In genomic region chr15:101244039-101244781, GRCh38 we compare ENCODE assay signal across 1 cellular context.
TF ChIP-seq lines count a peak whose summit lies in the region.

No MANE protein-coding gene starts in this region.

TF ChIP-seq in GM12878, 131 proteins besides CTCF, POLR2A, EP300 and RAD21:
- TF ChIP-seq ZNF207 (IDR thresholded peaks at IDR 0.05; ENCODE audit: borderline replicate concordance) = no peak
- no peak for TF ChIP-seq RBBP5 (conservative IDR thresholded peaks at IDR 0.05)
- TF ChIP-seq WRNIP1 (IDR thresholded peaks at IDR 0.05; ENCODE audit: borderline replicate concordance, low read depth, low read length) = no peak
- TF ChIP-seq PML (IDR thresholded peaks at IDR 0.05; ENCODE audit: low read length) = no peak
- TF ChIP-seq, protein P1, sequence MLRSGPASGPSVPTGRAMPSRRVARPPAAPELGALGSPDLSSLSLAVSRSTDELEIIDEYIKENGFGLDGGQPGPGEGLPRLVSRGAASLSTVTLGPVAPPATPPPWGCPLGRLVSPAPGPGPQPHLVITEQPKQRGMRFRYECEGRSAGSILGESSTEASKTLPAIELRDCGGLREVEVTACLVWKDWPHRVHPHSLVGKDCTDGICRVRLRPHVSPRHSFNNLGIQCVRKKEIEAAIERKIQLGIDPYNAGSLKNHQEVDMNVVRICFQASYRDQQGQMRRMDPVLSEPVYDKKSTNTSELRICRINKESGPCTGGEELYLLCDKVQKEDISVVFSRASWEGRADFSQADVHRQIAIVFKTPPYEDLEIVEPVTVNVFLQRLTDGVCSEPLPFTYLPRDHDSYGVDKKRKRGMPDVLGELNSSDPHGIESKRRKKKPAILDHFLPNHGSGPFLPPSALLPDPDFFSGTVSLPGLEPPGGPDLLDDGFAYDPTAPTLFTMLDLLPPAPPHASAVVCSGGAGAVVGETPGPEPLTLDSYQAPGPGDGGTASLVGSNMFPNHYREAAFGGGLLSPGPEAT (IDR thresholded peaks at IDR 0.05; ENCODE audit: low read depth) = no peak
- TF ChIP-seq EZH2 (IDR thresholded peaks at IDR 0.05; ENCODE audit: borderline replicate concordance, control insufficient read depth, low read depth, low read length) = no peak
- TF ChIP-seq ZNF217 (IDR thresholded peaks at IDR 0.05) = no peak
- no peak for TF ChIP-seq ZNF24 (IDR thresholded peaks at IDR 0.05)
- TF ChIP-seq, protein P2, sequence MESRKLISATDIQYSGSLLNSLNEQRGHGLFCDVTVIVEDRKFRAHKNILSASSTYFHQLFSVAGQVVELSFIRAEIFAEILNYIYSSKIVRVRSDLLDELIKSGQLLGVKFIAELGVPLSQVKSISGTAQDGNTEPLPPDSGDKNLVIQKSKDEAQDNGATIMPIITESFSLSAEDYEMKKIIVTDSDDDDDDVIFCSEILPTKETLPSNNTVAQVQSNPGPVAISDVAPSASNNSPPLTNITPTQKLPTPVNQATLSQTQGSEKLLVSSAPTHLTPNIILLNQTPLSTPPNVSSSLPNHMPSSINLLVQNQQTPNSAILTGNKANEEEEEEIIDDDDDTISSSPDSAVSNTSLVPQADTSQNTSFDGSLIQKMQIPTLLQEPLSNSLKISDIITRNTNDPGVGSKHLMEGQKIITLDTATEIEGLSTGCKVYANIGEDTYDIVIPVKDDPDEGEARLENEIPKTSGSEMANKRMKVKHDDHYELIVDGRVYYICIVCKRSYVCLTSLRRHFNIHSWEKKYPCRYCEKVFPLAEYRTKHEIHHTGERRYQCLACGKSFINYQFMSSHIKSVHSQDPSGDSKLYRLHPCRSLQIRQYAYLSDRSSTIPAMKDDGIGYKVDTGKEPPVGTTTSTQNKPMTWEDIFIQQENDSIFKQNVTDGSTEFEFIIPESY (IDR thresholded peaks at IDR 0.05) = no peak
- TF ChIP-seq, protein P3, sequence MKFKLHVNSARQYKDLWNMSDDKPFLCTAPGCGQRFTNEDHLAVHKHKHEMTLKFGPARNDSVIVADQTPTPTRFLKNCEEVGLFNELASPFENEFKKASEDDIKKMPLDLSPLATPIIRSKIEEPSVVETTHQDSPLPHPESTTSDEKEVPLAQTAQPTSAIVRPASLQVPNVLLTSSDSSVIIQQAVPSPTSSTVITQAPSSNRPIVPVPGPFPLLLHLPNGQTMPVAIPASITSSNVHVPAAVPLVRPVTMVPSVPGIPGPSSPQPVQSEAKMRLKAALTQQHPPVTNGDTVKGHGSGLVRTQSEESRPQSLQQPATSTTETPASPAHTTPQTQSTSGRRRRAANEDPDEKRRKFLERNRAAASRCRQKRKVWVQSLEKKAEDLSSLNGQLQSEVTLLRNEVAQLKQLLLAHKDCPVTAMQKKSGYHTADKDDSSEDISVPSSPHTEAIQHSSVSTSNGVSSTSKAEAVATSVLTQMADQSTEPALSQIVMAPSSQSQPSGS (IDR thresholded peaks at IDR 0.05; ENCODE audit: low read length) = no peak
- no peak for TF ChIP-seq SMAD1 (IDR thresholded peaks at IDR 0.05; ENCODE audit: low read depth, partially characterized antibody)
- no peak for TF ChIP-seq SMARCA5 (IDR thresholded peaks at IDR 0.05)
- TF ChIP-seq MEF2A (IDR thresholded peaks at IDR 0.05; ENCODE audit: insufficient read depth, low read depth, low read length) = no peak
- TF ChIP-seq NR2C1 (IDR thresholded peaks at IDR 0.05) = no peak
- no peak for TF ChIP-seq TCF12 (IDR thresholded peaks at IDR 0.05; ENCODE audit: low read depth, low read length)
- TF ChIP-seq, protein P4, sequence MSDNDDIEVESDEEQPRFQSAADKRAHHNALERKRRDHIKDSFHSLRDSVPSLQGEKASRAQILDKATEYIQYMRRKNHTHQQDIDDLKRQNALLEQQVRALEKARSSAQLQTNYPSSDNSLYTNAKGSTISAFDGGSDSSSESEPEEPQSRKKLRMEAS (IDR thresholded peaks at IDR 0.05; ENCODE audit: low read depth, low read length) = no peak
- TF ChIP-seq, protein P5, sequence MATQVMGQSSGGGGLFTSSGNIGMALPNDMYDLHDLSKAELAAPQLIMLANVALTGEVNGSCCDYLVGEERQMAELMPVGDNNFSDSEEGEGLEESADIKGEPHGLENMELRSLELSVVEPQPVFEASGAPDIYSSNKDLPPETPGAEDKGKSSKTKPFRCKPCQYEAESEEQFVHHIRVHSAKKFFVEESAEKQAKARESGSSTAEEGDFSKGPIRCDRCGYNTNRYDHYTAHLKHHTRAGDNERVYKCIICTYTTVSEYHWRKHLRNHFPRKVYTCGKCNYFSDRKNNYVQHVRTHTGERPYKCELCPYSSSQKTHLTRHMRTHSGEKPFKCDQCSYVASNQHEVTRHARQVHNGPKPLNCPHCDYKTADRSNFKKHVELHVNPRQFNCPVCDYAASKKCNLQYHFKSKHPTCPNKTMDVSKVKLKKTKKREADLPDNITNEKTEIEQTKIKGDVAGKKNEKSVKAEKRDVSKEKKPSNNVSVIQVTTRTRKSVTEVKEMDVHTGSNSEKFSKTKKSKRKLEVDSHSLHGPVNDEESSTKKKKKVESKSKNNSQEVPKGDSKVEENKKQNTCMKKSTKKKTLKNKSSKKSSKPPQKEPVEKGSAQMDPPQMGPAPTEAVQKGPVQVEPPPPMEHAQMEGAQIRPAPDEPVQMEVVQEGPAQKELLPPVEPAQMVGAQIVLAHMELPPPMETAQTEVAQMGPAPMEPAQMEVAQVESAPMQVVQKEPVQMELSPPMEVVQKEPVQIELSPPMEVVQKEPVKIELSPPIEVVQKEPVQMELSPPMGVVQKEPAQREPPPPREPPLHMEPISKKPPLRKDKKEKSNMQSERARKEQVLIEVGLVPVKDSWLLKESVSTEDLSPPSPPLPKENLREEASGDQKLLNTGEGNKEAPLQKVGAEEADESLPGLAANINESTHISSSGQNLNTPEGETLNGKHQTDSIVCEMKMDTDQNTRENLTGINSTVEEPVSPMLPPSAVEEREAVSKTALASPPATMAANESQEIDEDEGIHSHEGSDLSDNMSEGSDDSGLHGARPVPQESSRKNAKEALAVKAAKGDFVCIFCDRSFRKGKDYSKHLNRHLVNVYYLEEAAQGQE (IDR thresholded peaks at IDR 0.05; ENCODE audit: low read depth, low read length) = no peak
- TF ChIP-seq CREM (IDR thresholded peaks at IDR 0.05; ENCODE audit: low read depth) = no peak
- TF ChIP-seq YBX1 (IDR thresholded peaks at IDR 0.05) = no peak
TF ChIP-seq in GM12878: peak in this region for 0.
